ENCODE assay signal across 1 cellular context in genomic region chr1:27154991-27155781, GRCh38.
TF ChIP-seq lines count a peak whose summit lies in the region.

Gene SLC9A1 (minus strand): TSS chr1:27155125. CDS start chr1:27154334, 791 bp downstream.

TF ChIP-seq in GM12878, 131 proteins besides CTCF, POLR2A, EP300 and RAD21 (continued from another document and continues in another):
- peak; percentile 60; the same call in 1 of the 2 replicates for TF ChIP-seq RUNX3 (IDR thresholded peaks at IDR 0.05; ENCODE audit: low read length)
- no peak for TF ChIP-seq SREBF2 (IDR thresholded peaks at IDR 0.05; ENCODE audit: low read length)
- peak; percentile 66 for TF ChIP-seq REST (IDR thresholded peaks at IDR 0.05; ENCODE audit: low read depth, low read length)
- peak; percentile 98 for TF ChIP-seq NBN (IDR thresholded peaks at IDR 0.05)
- peak; percentile 97 for TF ChIP-seq TCF3 (IDR thresholded peaks at IDR 0.05; ENCODE audit: borderline replicate concordance, insufficient read depth, low read depth, low read length)
- TF ChIP-seq MAX (IDR thresholded peaks at IDR 0.05; ENCODE audit: low read depth, low read length) = peak; percentile 76; the same call in 1 of the 2 replicates
- peak; percentile 83 for TF ChIP-seq IKZF1 (conservative IDR thresholded peaks at IDR 0.05)
- peak; percentile 73 for TF ChIP-seq HCFC1 (IDR thresholded peaks at IDR 0.05; ENCODE audit: low read length)
- TF ChIP-seq ZBTB4 (CRISPR knock-in tag; IDR thresholded peaks at IDR 0.05) = no peak
- TF ChIP-seq BACH1 (IDR thresholded peaks at IDR 0.05; ENCODE audit: borderline replicate concordance) = peak; percentile 98
- TF ChIP-seq ATF7 (IDR thresholded peaks at IDR 0.05; ENCODE audit: low read depth) = peak; percentile 98
- peak in 1 of 2 experiments; percentile 88; a peak in 2 of 3 replicates for TF ChIP-seq EGR1 (IDR thresholded peaks at IDR 0.05; ENCODE audit: borderline replicate concordance in 1 of 2, low read depth in 2 of 2, low read length in 2 of 2)
- TF ChIP-seq PBX3 (IDR thresholded peaks at IDR 0.05; ENCODE audit: insufficient replicate concordance, low read depth, low read length) = peak; percentile 59
- peak; percentile 87 for TF ChIP-seq CREB1 (IDR thresholded peaks at IDR 0.05; ENCODE audit: low read depth)
- no peak for TF ChIP-seq PRDM15 (CRISPR knock-in tag; IDR thresholded peaks at IDR 0.05)
- TF ChIP-seq MYC (IDR thresholded peaks at IDR 0.05; ENCODE audit: insufficient read depth, insufficient read length, insufficient replicate concordance, low read length, severe bottlenecking) = no peak
- TF ChIP-seq MTA3 (IDR thresholded peaks at IDR 0.05; ENCODE audit: borderline replicate concordance, low read length) = no peak; the same call in 1 of the 2 replicates
- TF ChIP-seq TARDBP (IDR thresholded peaks at IDR 0.05; ENCODE audit: borderline replicate concordance) = peak; percentile 70
- TF ChIP-seq E2F8 (IDR thresholded peaks at IDR 0.05; ENCODE audit: low read depth, partially characterized antibody) = peak; percentile 36
- peak; percentile 79 for TF ChIP-seq RELB (IDR thresholded peaks at IDR 0.05; ENCODE audit: low read depth)
- no peak for TF ChIP-seq ZBTB33 (IDR thresholded peaks at IDR 0.05)
- TF ChIP-seq ZBTB11 (CRISPR knock-in tag; IDR thresholded peaks at IDR 0.05) = peak; percentile 13; the same call in 1 of the 2 replicates
- peak; percentile 67 for TF ChIP-seq MXI1 (IDR thresholded peaks at IDR 0.05; ENCODE audit: low read depth, low read length)
- TF ChIP-seq RELA (IDR thresholded peaks at IDR 0.05; ENCODE audit: borderline replicate concordance, partially characterized antibody) = peak; percentile 73
- TF ChIP-seq MEF2B (IDR thresholded peaks at IDR 0.05; ENCODE audit: partially characterized antibody, poor library complexity, severe bottlenecking) = peak; percentile 45
- no peak for TF ChIP-seq NFYA (IDR thresholded peaks at IDR 0.05; ENCODE audit: borderline replicate concordance, low read depth, low read length)
- peak; percentile 59; the same call in 1 of the 2 replicates for TF ChIP-seq ESRRA (IDR thresholded peaks at IDR 0.05; ENCODE audit: low read length)
- TF ChIP-seq E2F4 (IDR thresholded peaks at IDR 0.05; ENCODE audit: low read depth, low read length) = no peak
